Comparison of ENCODE assay signal across 9 cellular contexts in genomic region chr16:89193021-89193575, GRCh38. TPM values are rescaled to one million over a fixed set of nuclear protein-coding genes. Genes with fewer than 3 reads are reported as not detected.
DNase-seq lines count a peak whose midpoint lies in the region; ATAC-seq and TF ChIP-seq lines count a peak whose summit lies in the region.
"Had no signal": no experiment of that assay in that cellular context is flagged by ENCODE, and none has a peak within 500 bp of the region (broad histone marks: within the 10 kb centered on the region; RNA-seq: fewer than 3 reads in every experiment).

No MANE protein-coding gene starts in this region.

- H3K27ac ChIP-seq in heart right ventricle, result no peak overlapping the region
- H3K27ac ChIP-seq: skin epidermis had no signal

- no peak overlapping the region for H3K4me3 ChIP-seq in heart right ventricle

- POLR2A ChIA-PET in activated CD4-positive, alpha-beta memory T cell treated with anti-CD3 and anti-CD28 coated beads, Interleukin-2, amount 10 ng/mL, durations not matched to agents 7 days and 5 days (lab: Charles Lee), result interaction anchor here (0.9 kb wide), 1 partner anchor 48 kb away, joined by 3 read pairs; no protein-coding TSS in a partner anchor

- no peak overlapping the region for H3K4me3 Mint-ChIP-seq in Calu3 (ENCODE audit: low read depth, unreplicated experiment)
- no peak overlapping the region for H3K4me3 Mint-ChIP-seq in activated CD4-positive, alpha-beta memory T cell treated with anti-CD3 and anti-CD28 coated beads, Interleukin-2, amount 10 ng/mL, durations not matched to agents 7 days and 5 days

- CTCF ChIA-PET in Calu3 (lab: Charles Lee), result interaction anchor here (0.7 to 1.2 kb wide), 4 partner anchors 10 to 456 kb away, joined by 3 to 11 read pairs (median 4); partner anchors contain the start of gene CDH15
- CTCF ChIA-PET in activated CD4-positive, alpha-beta memory T cell treated with anti-CD3 and anti-CD28 coated beads, Interleukin-2, amount 10 ng/mL, durations not matched to agents 7 days and 5 days (lab: Charles Lee), result no interaction called here

- intact Hi-C loops in Calu3 (cut with micrococcal nuclease; ENCODE audit: unreplicated experiment) (no loop called here), heart right ventricle (cut with DNase I) (no loop called here)

- H3K36me3 ChIP-seq in heart right ventricle, result no peaks in the 10 kb centered on the region

- peaks cover 9% of the 10 kb centered on the region for H3K36me3 Mint-ChIP-seq in Calu3 (ENCODE audit: insufficient read depth, unreplicated experiment)
- H3K36me3 Mint-ChIP-seq in activated CD4-positive, alpha-beta memory T cell treated with anti-CD3 and anti-CD28 coated beads, Interleukin-2, amount 10 ng/mL, durations not matched to agents 7 days and 5 days (ENCODE audit: low read depth), result no peaks in the 10 kb centered on the region

- no peaks in the 10 kb centered on the region for H3K9me3 ChIP-seq in heart right ventricle

- TF ChIP-seq CTCF in Calu3 (IDR thresholded peaks at IDR 0.05; ENCODE audit: unreplicated experiment) (no peak), heart right ventricle (IDR thresholded peaks at IDR 0.05) (no peak)

- H3K9me3 Mint-ChIP-seq in Calu3 (ENCODE audit: low read depth, unreplicated experiment), result no peaks in the 10 kb centered on the region
- no peaks in the 10 kb centered on the region for H3K9me3 Mint-ChIP-seq in activated CD4-positive, alpha-beta memory T cell treated with anti-CD3 and anti-CD28 coated beads, Interleukin-2, amount 10 ng/mL, durations not matched to agents 7 days and 5 days

- no TSS peak for BruUV-seq in Calu3 (replicated peaks; lab: Mats Ljungman, UMichigan)

- peaks cover 3 to 30% (median 6%) of the 10 kb centered on the region in 7 donors for H3K27me3 ChIP-seq in heart right ventricle

- 9% methylated on average over 32 to 34 of the region's 34 CpGs for whole genome bisulfite sequencing in heart right ventricle, 2 donors

- ATAC-seq in heart right ventricle, result peak in 7 of 8 donors; percentile 31 to 63 (median 59)
- no peak for ATAC-seq in GM18907 (IDR thresholded peaks at IDR 0.05; ENCODE audit: unreplicated experiment)
- no peak for ATAC-seq in HG02759 (IDR thresholded peaks at IDR 0.05; ENCODE audit: unreplicated experiment)

- no peak overlapping the region for H3K27ac Mint-ChIP-seq in Calu3 (ENCODE audit: unreplicated experiment)
- H3K27ac Mint-ChIP-seq in activated CD4-positive, alpha-beta memory T cell treated with anti-CD3 and anti-CD28 coated beads, Interleukin-2, amount 10 ng/mL, durations not matched to agents 7 days and 5 days, result no peak overlapping the region

- H3K4me1 Mint-ChIP-seq in Calu3 (ENCODE audit: low read depth, unreplicated experiment), result no peaks in the 10 kb centered on the region
- no peaks in the 10 kb centered on the region for H3K4me1 Mint-ChIP-seq in activated CD4-positive, alpha-beta memory T cell treated with anti-CD3 and anti-CD28 coated beads, Interleukin-2, amount 10 ng/mL, durations not matched to agents 7 days and 5 days

- H3K27me3 Mint-ChIP-seq in Calu3 (ENCODE audit: unreplicated experiment), result peaks cover 35% of the 10 kb centered on the region
- peaks cover 3% of the 10 kb centered on the region for H3K27me3 Mint-ChIP-seq in activated CD4-positive, alpha-beta memory T cell treated with anti-CD3 and anti-CD28 coated beads, Interleukin-2, amount 10 ng/mL, durations not matched to agents 7 days and 5 days

- H3K4me1 ChIP-seq in heart right ventricle, result peaks cover 0 to 12% (median 8%) of the 10 kb centered on the region in 9 donors

- DNase-seq in Calu3 (peak; percentile 29), HuH-7.5 (ENCODE audit: low spot score) (peak; percentile 93), heart right ventricle (peak; percentile 46 to 72), NCI-H2107 (lab: John Stamatoyannopoulos, UW) (no peak)
- peak; percentile 48 for DNase-seq in activated CD4-positive, alpha-beta memory T cell treated with anti-CD3 and anti-CD28 coated beads, Interleukin-2, amount 10 ng/mL, durations not matched to agents 7 days and 5 days
- peak; percentile 29 to 48 for DNase-seq in stimulated activated CD8-positive, alpha-beta memory T cell treated with anti-CD3 and anti-CD28 coated beads, Interleukin-7, amount 100 ng/mL, for 4 hours (ENCODE audit: low read depth in 2 of 2)

RNA-seq across cellular contexts. Expression of gene SLC22A31, which starts 7.2 kb away (rescaled TPM):
- total RNA-seq in Calu3 (2022), result 0.52 and 2.0 TPM in 2 replicates
- total RNA-seq in activated CD4-positive, alpha-beta memory T cell treated with anti-CD3 and anti-CD28 coated beads, Interleukin-2, amount 10 ng/mL, durations not matched to agents 7 days and 5 days, result under 1 TPM; 0.23 to 0.53 TPM
- total RNA-seq in heart right ventricle, result under 1 TPM in 1 of 10 donors, not detected in 9; 0.36 TPM
- under 1 TPM in 1 of 2 donors, not detected in 1; 0.20 TPM for polyA plus RNA-seq in heart right ventricle

RNA-seq across cellular contexts. Expression of gene CDH15, which starts 21.6 kb away (rescaled TPM):
- total RNA-seq in Calu3 (2022), result not detected in 2 replicates
- total RNA-seq in activated CD4-positive, alpha-beta memory T cell treated with anti-CD3 and anti-CD28 coated beads, Interleukin-2, amount 10 ng/mL, durations not matched to agents 7 days and 5 days, result not detected
- total RNA-seq in heart right ventricle, result under 1 TPM in 2 of 10 donors, not detected in 8; 0.08 to 0.16 TPM
- under 1 TPM in 1 of 2 donors, not detected in 1; 0.45 TPM for polyA plus RNA-seq in heart right ventricle

RNA-seq across cellular contexts. Expression of gene ZNF778, which starts 24.4 kb away (rescaled TPM):
- total RNA-seq in Calu3 (2022) (15.3 and 16.6 TPM in 2 replicates), heart right ventricle (10 to 100 TPM in 2 of 10 donors, 1 to 10 TPM in 8; 5.9 to 11.3 (median 8.8) TPM)
- total RNA-seq in activated CD4-positive, alpha-beta memory T cell treated with anti-CD3 and anti-CD28 coated beads, Interleukin-2, amount 10 ng/mL, durations not matched to agents 7 days and 5 days, result 1 to 10 TPM; 6.6 to 6.8 TPM
- polyA plus RNA-seq in heart right ventricle, result 1 to 10 TPM; 1.7 to 1.8 TPM

Comparison
In these comparisons a context has a peak if more than half of its experiments do, and no peak if none do; other contexts are left out.
1. ATAC-seq: peak in heart right ventricle (7 of 8); none in GM18907 (single experiment) and HG02759 (single experiment).